8 cellular contexts compared by ENCODE assay signal in the genomic region with DNA sequence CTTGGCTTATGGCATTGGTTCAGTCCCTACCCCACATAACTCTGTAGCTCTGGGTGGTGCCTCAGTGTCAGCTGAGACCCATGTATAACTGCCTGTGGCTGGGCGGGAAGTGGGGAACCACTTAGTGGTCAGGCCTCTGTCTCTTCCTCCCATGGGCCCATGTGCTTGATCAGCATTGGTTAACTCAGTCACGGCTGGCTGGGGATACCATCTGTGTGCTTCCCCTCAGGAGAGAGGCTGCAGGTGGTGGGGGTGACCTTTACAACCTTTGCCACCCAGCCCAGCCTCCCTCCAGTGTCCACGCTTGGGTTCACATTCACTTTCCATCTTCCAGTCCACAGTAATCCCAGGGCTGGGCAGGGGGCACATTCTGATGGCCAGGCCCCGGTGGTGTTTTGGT. TPM values are rescaled to one million over a fixed set of nuclear protein-coding genes. Genes with fewer than 3 reads are reported as not detected.
DNase-seq lines count a peak whose midpoint lies in the region; ATAC-seq and TF ChIP-seq lines count a peak whose summit lies in the region.

No MANE protein-coding gene starts in this region.

- peaks cover 46% of the 10 kb centered on the region for H3K36me3 ChIP-seq in KOPT-K1 (ENCODE audit: insufficient read depth, low read length)
- peaks cover 3% of the 10 kb centered on the region for H3K36me3 ChIP-seq in thymus (ENCODE audit: control insufficient read depth, insufficient read depth)

- peak; percentile 95 for DNase-seq in GM12865 (ENCODE audit: low read depth)
- DNase-seq in activated gamma-delta T cell treated with anti-CD3 and anti-CD28 coated beads, Interleukin-2, amount 50 U/mL, for 16 hours (ENCODE audit: low read depth): peak; percentile 53
- DNase-seq in SHP77 treated with DMSO at 0.1 percent for 48 hours (lab: John Stamatoyannopoulos, UW): no peak
- DNase-seq in DMS 273 (lab: John Stamatoyannopoulos, UW; ENCODE audit: unreplicated experiment): no peak
- no peak for DNase-seq in iPS-NIHi11 (ENCODE audit: low spot score)

- peaks cover 61% of the 10 kb centered on the region for H3K4me1 ChIP-seq in thymus (ENCODE audit: control insufficient read depth, insufficient read depth, low read length)

- TF ChIP-seq CTCF in GM12865 (IDR thresholded peaks at IDR 0.05; ENCODE audit: insufficient read depth, low read depth, low read length, missing control alignments): no peak

- H3K4me3 ChIP-seq in GM12865 (ENCODE audit: low read depth, low read length) (no peak overlapping the region), thymus (ENCODE audit: low read length) (no peak overlapping the region)

- no peaks in the 10 kb centered on the region for H3K9me3 ChIP-seq in KOPT-K1 (ENCODE audit: insufficient read depth, low read length, poor library complexity, severe bottlenecking)
- H3K9me3 ChIP-seq in thymus (ENCODE audit: control insufficient read depth): no peaks in the 10 kb centered on the region

- H3K27me3 ChIP-seq in thymus (ENCODE audit: control insufficient read depth, insufficient read depth): no peaks in the 10 kb centered on the region

- peak; percentile 75 for ATAC-seq in GM21528 (IDR thresholded peaks at IDR 0.05; ENCODE audit: low FRiP score, unreplicated experiment)

- 31% methylated on average over 4 of the region's 4 CpGs for WGBS in thymus

- H3K27ac ChIP-seq in KOPT-K1 (ENCODE audit: low read depth, low read length, poor library complexity, severe bottlenecking) (peak overlapping the region; percentile 87), thymus (ENCODE audit: low read depth) (peak overlapping the region; percentile 36)

RNA-seq across cellular contexts. Expression of gene NFATC3, which starts 10.3 kb away (rescaled TPM):
- polyA plus RNA-seq in thymus: 37.4 TPM

RNA-seq across cellular contexts. Expression of gene DUS2, which starts 51.8 kb away (rescaled TPM):
- polyA plus RNA-seq in thymus: 12.2 TPM

RNA-seq across cellular contexts. Expression of gene DDX28, which starts 51.8 kb away (rescaled TPM):
- 11.9 TPM for polyA plus RNA-seq in thymus

RNA-seq across cellular contexts. Expression of gene DPEP2NB, which starts 59.1 kb away (rescaled TPM):
- 0.18 TPM for polyA plus RNA-seq in thymus

Comparison
In these comparisons a context has a peak if more than half of its experiments do, and no peak if none do; other contexts are left out.
1. DNase-seq: peak in GM12865 (single experiment) and activated gamma-delta T cell treated with anti-CD3 and anti-CD28 coated beads, Interleukin-2, amount 50 U/mL, for 16 hours (single experiment); none in SHP77 treated with DMSO at 0.1 percent for 48 hours (single experiment), DMS 273 (single experiment) and iPS-NIHi11 (single experiment).